ENCODE assay signal across 1 cellular context in the genomic region with DNA sequence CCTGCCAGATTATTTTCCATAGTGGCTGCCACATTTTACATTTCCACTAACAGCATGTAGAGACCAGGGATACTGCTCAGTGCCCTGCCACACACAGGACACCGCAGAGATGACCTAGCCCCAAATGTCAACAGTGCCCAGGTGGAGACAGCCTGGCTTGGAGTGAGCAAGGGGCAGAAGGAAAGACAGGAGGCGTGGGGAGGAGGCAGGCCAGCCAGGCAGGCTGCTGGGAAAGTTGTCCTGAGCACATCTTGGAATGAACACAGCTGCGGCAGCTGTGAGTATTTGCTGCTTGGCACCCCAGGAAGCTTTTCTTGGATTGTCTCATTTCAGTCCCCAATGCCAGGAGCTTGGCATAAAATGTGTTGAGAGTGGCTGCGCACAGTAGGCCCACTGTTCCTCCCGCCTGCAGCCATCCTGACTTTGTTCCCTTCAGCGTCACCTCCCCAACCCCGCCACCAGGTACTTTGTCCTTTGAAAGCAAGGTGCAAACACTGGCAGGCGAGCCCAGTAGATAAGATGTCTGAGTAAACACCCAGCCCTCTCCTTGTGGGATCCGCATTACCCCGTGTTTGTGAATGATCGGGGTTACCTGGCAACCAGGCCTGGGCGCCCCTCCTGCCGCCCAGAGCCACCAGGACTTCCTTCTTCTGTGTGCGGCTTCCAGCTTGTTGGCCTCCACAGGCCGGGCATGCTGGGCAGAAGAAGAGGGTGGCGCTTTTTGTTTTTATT.
TF ChIP-seq lines count a peak whose summit lies in the region.

No MANE protein-coding gene starts in this region.

TF ChIP-seq in WTC11, 78 proteins besides CTCF, POLR2A, EP300 and RAD21 (continued from another document):
- TF ChIP-seq, protein P1, sequence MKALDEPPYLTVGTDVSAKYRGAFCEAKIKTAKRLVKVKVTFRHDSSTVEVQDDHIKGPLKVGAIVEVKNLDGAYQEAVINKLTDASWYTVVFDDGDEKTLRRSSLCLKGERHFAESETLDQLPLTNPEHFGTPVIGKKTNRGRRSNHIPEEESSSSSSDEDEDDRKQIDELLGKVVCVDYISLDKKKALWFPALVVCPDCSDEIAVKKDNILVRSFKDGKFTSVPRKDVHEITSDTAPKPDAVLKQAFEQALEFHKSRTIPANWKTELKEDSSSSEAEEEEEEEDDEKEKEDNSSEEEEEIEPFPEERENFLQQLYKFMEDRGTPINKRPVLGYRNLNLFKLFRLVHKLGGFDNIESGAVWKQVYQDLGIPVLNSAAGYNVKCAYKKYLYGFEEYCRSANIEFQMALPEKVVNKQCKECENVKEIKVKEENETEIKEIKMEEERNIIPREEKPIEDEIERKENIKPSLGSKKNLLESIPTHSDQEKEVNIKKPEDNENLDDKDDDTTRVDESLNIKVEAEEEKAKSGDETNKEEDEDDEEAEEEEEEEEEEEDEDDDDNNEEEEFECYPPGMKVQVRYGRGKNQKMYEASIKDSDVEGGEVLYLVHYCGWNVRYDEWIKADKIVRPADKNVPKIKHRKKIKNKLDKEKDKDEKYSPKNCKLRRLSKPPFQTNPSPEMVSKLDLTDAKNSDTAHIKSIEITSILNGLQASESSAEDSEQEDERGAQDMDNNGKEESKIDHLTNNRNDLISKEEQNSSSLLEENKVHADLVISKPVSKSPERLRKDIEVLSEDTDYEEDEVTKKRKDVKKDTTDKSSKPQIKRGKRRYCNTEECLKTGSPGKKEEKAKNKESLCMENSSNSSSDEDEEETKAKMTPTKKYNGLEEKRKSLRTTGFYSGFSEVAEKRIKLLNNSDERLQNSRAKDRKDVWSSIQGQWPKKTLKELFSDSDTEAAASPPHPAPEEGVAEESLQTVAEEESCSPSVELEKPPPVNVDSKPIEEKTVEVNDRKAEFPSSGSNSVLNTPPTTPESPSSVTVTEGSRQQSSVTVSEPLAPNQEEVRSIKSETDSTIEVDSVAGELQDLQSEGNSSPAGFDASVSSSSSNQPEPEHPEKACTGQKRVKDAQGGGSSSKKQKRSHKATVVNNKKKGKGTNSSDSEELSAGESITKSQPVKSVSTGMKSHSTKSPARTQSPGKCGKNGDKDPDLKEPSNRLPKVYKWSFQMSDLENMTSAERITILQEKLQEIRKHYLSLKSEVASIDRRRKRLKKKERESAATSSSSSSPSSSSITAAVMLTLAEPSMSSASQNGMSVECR (CRISPR knock-in tag; IDR thresholded peaks at IDR 0.05; ENCODE audit: borderline replicate concordance): no peak
- TF ChIP-seq GTF2I (CRISPR knock-in tag; conservative IDR thresholded peaks at IDR 0.05) (no peak), CREB1 (CRISPR knock-in tag; IDR thresholded peaks at IDR 0.05) (no peak), E2F5 (CRISPR knock-in tag; IDR thresholded peaks at IDR 0.05) (no peak), ZNF121 (CRISPR knock-in tag; IDR thresholded peaks at IDR 0.05) (no peak), ZSCAN18 (CRISPR knock-in tag; IDR thresholded peaks at IDR 0.05) (no peak), SP1 (CRISPR knock-in tag; conservative IDR thresholded peaks at IDR 0.05) (no peak), SOX15 (CRISPR knock-in tag; IDR thresholded peaks at IDR 0.05) (no peak)
- TF ChIP-seq, protein P2, sequence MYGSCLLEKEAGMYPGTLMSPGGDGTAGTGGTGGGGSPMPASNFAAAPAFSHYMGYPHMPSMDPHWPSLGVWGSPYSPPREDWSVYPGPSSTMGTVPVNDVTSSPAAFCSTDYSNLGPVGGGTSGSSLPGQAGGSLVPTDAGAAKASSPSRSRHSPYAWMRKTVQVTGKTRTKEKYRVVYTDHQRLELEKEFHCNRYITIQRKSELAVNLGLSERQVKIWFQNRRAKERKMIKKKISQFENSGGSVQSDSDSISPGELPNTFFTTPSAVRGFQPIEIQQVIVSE (CRISPR knock-in tag; IDR thresholded peaks at IDR 0.05; ENCODE audit: borderline replicate concordance): no peak
- TF ChIP-seq, protein P3, sequence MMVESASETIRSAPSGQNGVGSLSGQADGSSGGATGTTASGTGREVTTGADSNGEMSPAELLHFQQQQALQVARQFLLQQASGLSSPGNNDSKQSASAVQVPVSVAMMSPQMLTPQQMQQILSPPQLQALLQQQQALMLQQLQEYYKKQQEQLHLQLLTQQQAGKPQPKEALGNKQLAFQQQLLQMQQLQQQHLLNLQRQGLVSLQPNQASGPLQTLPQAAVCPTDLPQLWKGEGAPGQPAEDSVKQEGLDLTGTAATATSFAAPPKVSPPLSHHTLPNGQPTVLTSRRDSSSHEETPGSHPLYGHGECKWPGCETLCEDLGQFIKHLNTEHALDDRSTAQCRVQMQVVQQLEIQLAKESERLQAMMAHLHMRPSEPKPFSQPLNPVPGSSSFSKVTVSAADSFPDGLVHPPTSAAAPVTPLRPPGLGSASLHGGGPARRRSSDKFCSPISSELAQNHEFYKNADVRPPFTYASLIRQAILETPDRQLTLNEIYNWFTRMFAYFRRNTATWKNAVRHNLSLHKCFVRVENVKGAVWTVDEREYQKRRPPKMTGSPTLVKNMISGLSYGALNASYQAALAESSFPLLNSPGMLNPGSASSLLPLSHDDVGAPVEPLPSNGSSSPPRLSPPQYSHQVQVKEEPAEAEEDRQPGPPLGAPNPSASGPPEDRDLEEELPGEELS (CRISPR knock-in tag; IDR thresholded peaks at IDR 0.05): no peak
